ENCODE assay signal across 17 cellular contexts in genomic region chr7:37283701-37284100, GRCh38.
DNase-seq lines count a peak whose midpoint lies in the region; ATAC-seq and TF ChIP-seq lines count a peak whose summit lies in the region.
"Had no signal": no experiment of that assay in that cellular context is flagged by ENCODE, and none has a peak within 500 bp of the region (broad histone marks: within the 10 kb centered on the region; RNA-seq: fewer than 3 reads in every experiment).

No MANE protein-coding gene starts in this region.

- H3K4me1 ChIP-seq in neutrophil (ENCODE audit: control insufficient read depth in 1 of 2, insufficient read depth in 1 of 2, low read depth in 1 of 2, low read length in 1 of 2) = peaks cover 40 to 45% of the 10 kb centered on the region in 2 experiments
- peaks cover 59% of the 10 kb centered on the region for H3K4me1 ChIP-seq in vagina
- H3K4me1 ChIP-seq in body of pancreas = no peaks in the 10 kb centered on the region

- 79 to 89% methylated on average over 5 to 6 of the region's 6 CpGs for WGBS in body of pancreas, 2 donors

- H3K9me3 ChIP-seq in neutrophil (no peaks in the 10 kb centered on the region), vagina (no peaks in the 10 kb centered on the region), body of pancreas (no peaks in the 10 kb centered on the region)

- H3K27me3 ChIP-seq in dorsolateral prefrontal cortex = no peaks in the 10 kb centered on the region
- H3K27me3 ChIP-seq in neutrophil = no peaks in the 10 kb centered on the region
- no peaks in the 10 kb centered on the region for H3K27me3 ChIP-seq in vagina
- no peaks in the 10 kb centered on the region for H3K27me3 ChIP-seq in body of pancreas

- intact Hi-C loops in dorsolateral prefrontal cortex (cut with DNase I) = loop anchor here (1.0 to 10.0 kb wide), 6 partner anchors 71 to 224 kb away; partner anchors contain the start of gene ELMO1 (in 2 of the 2)
- intact Hi-C loops in vagina (cut with DNase I) = loop anchor here (10.0 kb wide), 1 partner anchor 161 kb away; the partner anchor contains the start of gene ELMO1
- intact Hi-C loops in body of pancreas (cut with DNase I) = no loop called here

- H3K4me3 ChIP-seq in dorsolateral prefrontal cortex (no peak overlapping the region), neutrophil (ENCODE audit: low read depth in 1 of 2, low read length in 1 of 2) (no peak overlapping the region), vagina (no peak overlapping the region), body of pancreas (no peak overlapping the region)

- H3K27ac ChIP-seq in VCaP (peak overlapping the region; percentile 1; the same call in 1 of the 2 replicates), dorsolateral prefrontal cortex (peak overlapping the region; percentile 74 to 100 (median 98)), neutrophil (peak overlapping the region; percentile 73), vagina (peak overlapping the region; percentile 36), body of pancreas (no peak overlapping the region)

- DNase-seq in dorsolateral prefrontal cortex (no peak), vagina (ENCODE audit: extremely low spot score in 2 of 2) (peak in 1 of 2 donors; percentile 83), body of pancreas (no peak)
- DNase-seq: Calu3; CD4-positive, alpha-beta memory T cell; DMS79; HCEC 1CT; KBM-7; NCI-H1436 treated with DMSO at 0.1 percent for 48 hours; NCI-H2029 treated with DMSO at 0.1 percent for 48 hours; NCI-H748 treated with DMSO at 0.1 percent for 48 hours; OCI-M1; SIG-M5 had no signal

- TF ChIP-seq POLR2A in vagina (IDR thresholded peaks at IDR 0.05) (no peak), body of pancreas (IDR thresholded peaks at IDR 0.05) (no peak)

- no peak for ATAC-seq in HG02970 (IDR thresholded peaks at IDR 0.05; ENCODE audit: low FRiP score, unreplicated experiment)
- no peak for ATAC-seq in HG02852 (IDR thresholded peaks at IDR 0.05; ENCODE audit: unreplicated experiment)
- no peak for ATAC-seq in body of pancreas

- H3K36me3 ChIP-seq in neutrophil (no peaks in the 10 kb centered on the region), vagina (no peaks in the 10 kb centered on the region), body of pancreas (replicated peaks in 1 of 2; ENCODE audit: insufficient read depth in 1 of 2, low read depth in 2 of 2) (no peaks in the 10 kb centered on the region)

- TF ChIP-seq CTCF in VCaP (conservative IDR thresholded peaks at IDR 0.05) (no peak), dorsolateral prefrontal cortex (IDR thresholded peaks at IDR 0.05 in 54 of 56, conservative IDR thresholded peaks at IDR 0.05 in 2 of 56; ENCODE audit: low read depth in 1 of 56, partially characterized antibody in 56 of 56) (no peak), neutrophil (IDR thresholded peaks at IDR 0.05) (no peak), vagina (IDR thresholded peaks at IDR 0.05) (no peak), body of pancreas (IDR thresholded peaks at IDR 0.05) (no peak)

Comparison
In these comparisons a context has a peak if more than half of its experiments do, and no peak if none do; other contexts are left out.
1. H3K27ac ChIP-seq: peak in VCaP (single experiment), dorsolateral prefrontal cortex (59 of 59), neutrophil (single experiment) and vagina (single experiment); none in body of pancreas (0 of 4).